Comparison of ENCODE assay signal across 15 cellular contexts in genomic region chr11:119730789-119731386, GRCh38. TPM values are rescaled to one million over a fixed set of nuclear protein-coding genes. Genes with fewer than 3 reads are reported as not detected.
DNase-seq lines count a peak whose midpoint lies in the region; ATAC-seq, FAIRE-seq and TF ChIP-seq lines count a peak whose summit lies in the region.
"Had no signal": no experiment of that assay in that cellular context is flagged by ENCODE, and none has a peak within 500 bp of the region (broad histone marks: within the 10 kb centered on the region; RNA-seq: fewer than 3 reads in every experiment).

No MANE protein-coding gene starts in this region.

- RAD21 ChIA-PET in GM12878 (lab: Charles Lee; ENCODE audit: unreplicated experiment): interaction anchor here (1.0 to 2.4 kb wide), 3 partner anchors 13 to 57 kb away, joined by 3 to 9 read pairs (median 8); no protein-coding TSS in a partner anchor

- H4K20me1 ChIP-seq in GM12878 (ENCODE audit: control insufficient read depth, insufficient read depth): no peaks in the 10 kb centered on the region

- H3K9me3 ChIP-seq in GM12878 (replicated peaks; ENCODE audit: control insufficient read depth, insufficient read depth, low read length): no peaks in the 10 kb centered on the region
- no peaks in the 10 kb centered on the region for H3K9me3 ChIP-seq in thyroid gland
- H3K9me3 ChIP-seq in upper lobe of right lung: no peaks in the 10 kb centered on the region

- 0 out of 2 replicates have a peak overlapping the region, but pooled peaks have one; percentile 86 for H3K4me3 ChIP-seq in GM12878
- H3K4me3 ChIP-seq in thyroid gland (replicated peaks in 1 of 3): no peak overlapping the region
- H3K4me3 ChIP-seq in upper lobe of right lung: no peak overlapping the region

- no peak overlapping the region for H3K9ac ChIP-seq in GM12878 (ENCODE audit: control insufficient read depth, insufficient read depth, low read length)

- TF ChIP-seq RAD21 in GM12878 (IDR thresholded peaks at IDR 0.05; ENCODE audit: insufficient read depth, low read depth, low read length): no peak

- in situ Hi-C loops in GM12878 (cut with MboI) (no loop called here), KBM-7 (cut with MboI; ENCODE audit: low pct_unique_long_range_greater_than_20kb, low sequenced_read_pairs) (no loop called here)

- CTCF ChIA-PET in GM12878 (lab: Yijun Ruan, JAX): interaction anchor here (0.6 to 10.3 kb wide), 6 partner anchors 9 to 174 kb away, joined by 3 to 214 read pairs (median 4); no protein-coding TSS in a partner anchor

- DNase-seq in NCI-H82 (lab: John Stamatoyannopoulos, UW) (peak; percentile 52), NCI-H82 treated with DMSO at 0.1 percent for 48 hours (lab: John Stamatoyannopoulos, UW; ENCODE audit: unreplicated experiment) (no peak), GM12878 (ENCODE audit: low read depth, low spot score) (no peak), medulla oblongata (ENCODE audit: extremely low spot score) (peak; percentile 83), thyroid gland (no peak), KBM-7 (no peak), upper lobe of right lung (no peak)
- DNase-seq: activated CD8-positive, alpha-beta T cell treated with anti-CD3 and anti-CD28 coated beads, Interleukin-2, amount 10 ng/mL, durations not matched to agents 7 days and 5 days; activated T-cell treated with anti-CD3 and anti-CD28 coated beads, Interleukin-2, amount 50 U/mL, for 72 hours; endodermal cell; NCI-H1436 treated with DMSO at 0.1 percent for 48 hours; T-helper 1 cell; trophoblast cell had no signal

- no peak for FAIRE-seq in GM12878 (lab: Jason Lieb, UNC)
- FAIRE-seq: A204.1 had no signal

- POLR2A ChIA-PET in GM12878 (lab: Charles Lee): interaction anchor here (1.4 to 2.0 kb wide), 2 partner anchors 21 to 57 kb away, joined by 4 to 11 read pairs; no protein-coding TSS in a partner anchor

- no peak for TF ChIP-seq EP300 in GM12878 (IDR thresholded peaks at IDR 0.05; ENCODE audit: borderline replicate concordance in 1 of 2, control insufficient read depth in 1 of 2, low read depth in 2 of 2, low read length in 2 of 2)

- no peak for TF ChIP-seq CTCF in GM12878 (IDR thresholded peaks at IDR 0.05 in 2 of 3, conservative IDR thresholded peaks at IDR 0.05 in 1 of 3; ENCODE audit: control insufficient read depth in 2 of 3, extremely low read depth in 1 of 3, insufficient read depth in 1 of 3, low read depth in 3 of 3, low read length in 3 of 3)
- no peak for TF ChIP-seq CTCF in thyroid gland (IDR thresholded peaks at IDR 0.05)
- TF ChIP-seq CTCF in upper lobe of right lung (IDR thresholded peaks at IDR 0.05): no peak

- H3K79me2 ChIP-seq in GM12878 (ENCODE audit: control insufficient read depth, insufficient read depth, low read length): peaks cover 15% of the 10 kb centered on the region

- no TSS peak for BruUV-seq in GM12878 (replicated peaks; lab: Mats Ljungman, UMichigan)

- no peak overlapping the region for H3K4me2 ChIP-seq in GM12878 (ENCODE audit: control insufficient read depth, insufficient read depth)

- H3K27ac ChIP-seq in GM12878 (ENCODE audit: control insufficient read depth, insufficient read depth) (no peak overlapping the region), temporal lobe (ENCODE audit: low read depth, low read length) (peak overlapping the region; percentile 81), thyroid gland (no peak overlapping the region), upper lobe of right lung (no peak overlapping the region)

- H2AFZ ChIP-seq in GM12878 (ENCODE audit: control insufficient read depth, low read depth, low read length): no peak overlapping the region

- no peaks in the 10 kb centered on the region for H3K36me3 ChIP-seq in GM12878 (ENCODE audit: control insufficient read depth in 2 of 2, insufficient read depth in 2 of 2, low read length in 1 of 2)
- no peaks in the 10 kb centered on the region for H3K36me3 ChIP-seq in thyroid gland
- no peaks in the 10 kb centered on the region for H3K36me3 ChIP-seq in upper lobe of right lung

- intact Hi-C loops in GM12878 (cut with micrococcal nuclease; ENCODE audit: unreplicated experiment): no loop called here
- intact Hi-C loops in thyroid gland (cut with DNase I): no loop called here
- intact Hi-C loops in upper lobe of right lung (cut with DNase I): no loop called here

- peaks cover 0 to 7% of the 10 kb centered on the region in 2 experiments; a peak in 2 of 4 replicates for H3K27me3 ChIP-seq in GM12878 (replicated peaks in 1 of 2; ENCODE audit: control insufficient read depth in 2 of 2, insufficient read depth in 2 of 2, low read length in 1 of 2)
- no peaks in the 10 kb centered on the region for H3K27me3 ChIP-seq in thyroid gland
- H3K27me3 ChIP-seq in upper lobe of right lung: no peaks in the 10 kb centered on the region

- no peak for ATAC-seq in GM12878
- ATAC-seq in upper lobe of right lung: no peak
- ATAC-seq: activated CD8-positive, alpha-beta T cell treated with anti-CD3 and anti-CD28 coated beads, Interleukin-2, amount 10 ng/mL, durations not matched to agents 7 days and 5 days; activated T-cell treated with anti-CD3 and anti-CD28 coated beads, Interleukin-2, amount 50 U/mL, for 72 hours had no signal

- no peak for TF ChIP-seq POLR2A in GM12878 (IDR thresholded peaks at IDR 0.05; ENCODE audit: low read depth, low read length)
- no peak for TF ChIP-seq POLR2A in thyroid gland (IDR thresholded peaks at IDR 0.05)

- 30% methylated on average over 6 of the region's 6 CpGs for WGBS in GM12878 (ENCODE audit: insufficient coverage, insufficient replicate concordance, low lambda C conversion rate, missing lambda C conversion rate)
- 64 to 70% methylated on average over 6 of the region's 6 CpGs for WGBS in thyroid gland, 2 donors

- SMC1A ChIA-PET in GM12878 (lab: Charles Lee; ENCODE audit: uncharacterized antibody, unreplicated experiment): interaction anchor here (0.7 to 3.3 kb wide), 7 partner anchors 19 to 378 kb away, joined by 3 to 21 read pairs (median 4); no protein-coding TSS in a partner anchor

- H3K4me1 ChIP-seq in GM12878 (ENCODE audit: control insufficient read depth, insufficient read depth, low read length): peaks cover 22% of the 10 kb centered on the region
- peaks cover 19 to 27% of the 10 kb centered on the region in 2 donors for H3K4me1 ChIP-seq in thyroid gland
- peaks cover 25% of the 10 kb centered on the region for H3K4me1 ChIP-seq in upper lobe of right lung

TF ChIP-seq in GM12878, 131 proteins besides CTCF, POLR2A, EP300 and RAD21:
- TF ChIP-seq SRF (IDR thresholded peaks at IDR 0.05; ENCODE audit: low read depth in 2 of 2, low read length in 2 of 2): no peak
TF ChIP-seq in GM12878: peak in this region for 0.

RNA-seq across cellular contexts. Expression of gene NECTIN1, which starts 1.9 kb away (rescaled TPM):
- total RNA-seq in GM12878 (2013; cell fraction: nucleolus; rRNA removed): 28.9 and 37.4 TPM in 2 replicates
- total RNA-seq in GM12878 (2014; rRNA removed) (2.3 and 2.4 TPM in 2 replicates), GM12878 (2014; rRNA removed; fragmentation: Illumina TruSeq; extraction: Trizol) (1.4 and 2.4 TPM in 2 replicates), GM12878 (2021) (7.5 and 8.7 TPM in 2 replicates), temporal lobe (12.8 TPM), thyroid gland (1 to 10 TPM in 3 of 4 donors, under 1 TPM in 1; 0.94 to 5.3 (median 2.3) TPM), upper lobe of right lung (10.4 TPM)
- 6.9 TPM for polyA plus RNA-seq in GM12878 (2011; ENCODE audit: low read depth)
- polyA plus RNA-seq in GM12878 (2011; rRNA removed) (3.8 and 9.2 TPM in 2 replicates), GM12878 (2014; fragmentation: Illumina TruSeq; extraction: Trizol) (2.3 and 4.5 TPM in 2 replicates), GM12878 (2014; fragmentation: Nextera tagmentation; extraction: Ambion mirVana) (1 to 10 TPM; 1.4 to 1.5 TPM), GM12878 (2014; rRNA removed) (2.9 and 4.1 TPM in 2 replicates), GM12878 (2016; fragmentation: Nextera tagmentation; extraction: Ambion mirVana) (1 to 10 TPM in 1 of 2 experiments, under 1 TPM in 1; 0.97 to 1.4 TPM)
- 10.4 and 13.9 TPM in 2 replicates for polyA plus RNA-seq in GM12878 (2011; cell fraction: cytosol; rRNA removed)
- 13.1 and 14.9 TPM in 2 replicates for polyA plus RNA-seq in GM12878 (2011; cell fraction: nucleus; rRNA removed)
- 16.1 and 16.9 TPM in 2 replicates for polyA plus RNA-seq in GM12878 (2012)
- 15.3 and 21.6 TPM in 2 replicates for polyA minus RNA-seq in GM12878 (2011; rRNA and poly(A)+ RNA removed)
- polyA minus RNA-seq in GM12878 (2011; cell fraction: cytosol; rRNA and poly(A)+ RNA removed): 12.3 and 12.7 TPM in 2 replicates
- polyA minus RNA-seq in GM12878 (2011; cell fraction: nucleus; rRNA and poly(A)+ RNA removed): 11.2 and 13.6 TPM in 2 replicates

Comparison
In these comparisons a context has a peak if more than half of its experiments do, and no peak if none do; other contexts are left out.
1. DNase-seq: peak in NCI-H82 (single experiment) and medulla oblongata (single experiment); none in NCI-H82 treated with DMSO at 0.1 percent for 48 hours (single experiment), GM12878 (single experiment), thyroid gland (0 of 2), KBM-7 (single experiment) and upper lobe of right lung (single experiment).